In genomic region chr1:31767225-31767624, GRCh38 we compare ENCODE assay signal across 15 cellular contexts. TPM values are rescaled to one million over a fixed set of nuclear protein-coding genes. Genes with fewer than 3 reads are reported as not detected.
"Had no signal": no experiment of that assay in that cellular context is flagged by ENCODE, and none has a peak within 500 bp of the region (broad histone marks: within the 10 kb centered on the region; RNA-seq: fewer than 3 reads in every experiment).

No MANE protein-coding gene starts in this region.

- H3K27ac Mint-ChIP-seq: activated CD4-positive, alpha-beta memory T cell treated with anti-CD3 and anti-CD28 coated beads, Interleukin-2, amount 10 ng/mL, durations not matched to agents 7 days and 5 days; activated naive CD8-positive, alpha-beta T cell treated with anti-CD3 and anti-CD28 coated beads for 36 hours; activated T-cell treated with anti-CD3 and anti-CD28 coated beads, Interleukin-2, amount 50 U/mL, for 72 hours; dendritic cell treated with granulocyte-macrophage colony-stimulating factor and Interleukin-4, amounts not matched to agents 40 ng/mL and 50 ng/mL, for 4 days; endodermal cell; naive thymus-derived CD8-positive, alpha-beta T cell had no signal

- H3K36me3 Mint-ChIP-seq: activated naive CD8-positive, alpha-beta T cell treated with anti-CD3 and anti-CD28 coated beads for 36 hours; naive thymus-derived CD8-positive, alpha-beta T cell had no signal

- ATAC-seq: activated T-cell treated with anti-CD3 and anti-CD28 coated beads, Interleukin-2, amount 50 U/mL, for 72 hours; left colon; mucosa of descending colon; naive thymus-derived CD8-positive, alpha-beta T cell; psoas muscle; sciatic nerve; stimulated activated naive CD8-positive, alpha-beta T cell treated with anti-CD3 and anti-CD28 coated beads, Interleukin-15, Interleukin-2, amounts not matched to agents 100 U/mL and 50 U/mL, for 24 hours; upper lobe of right lung had no signal

- H3K9me3 Mint-ChIP-seq: activated CD4-positive, alpha-beta memory T cell treated with anti-CD3 and anti-CD28 coated beads, Interleukin-2, amount 10 ng/mL, durations not matched to agents 7 days and 5 days; activated naive CD8-positive, alpha-beta T cell treated with anti-CD3 and anti-CD28 coated beads for 36 hours; activated T-cell treated with anti-CD3 and anti-CD28 coated beads, Interleukin-2, amount 50 U/mL, for 72 hours; dendritic cell treated with granulocyte-macrophage colony-stimulating factor and Interleukin-4, amounts not matched to agents 40 ng/mL and 50 ng/mL, for 4 days; endodermal cell; naive thymus-derived CD8-positive, alpha-beta T cell had no signal

- H3K4me3 Mint-ChIP-seq: activated CD4-positive, alpha-beta memory T cell treated with anti-CD3 and anti-CD28 coated beads, Interleukin-2, amount 10 ng/mL, durations not matched to agents 7 days and 5 days; activated naive CD8-positive, alpha-beta T cell treated with anti-CD3 and anti-CD28 coated beads for 36 hours; activated T-cell treated with anti-CD3 and anti-CD28 coated beads, Interleukin-2, amount 50 U/mL, for 72 hours; dendritic cell treated with granulocyte-macrophage colony-stimulating factor and Interleukin-4, amounts not matched to agents 40 ng/mL and 50 ng/mL, for 4 days; endodermal cell had no signal

- DNase-seq: activated CD4-positive, alpha-beta memory T cell treated with anti-CD3 and anti-CD28 coated beads, Interleukin-2, amount 10 ng/mL, durations not matched to agents 7 days and 5 days; activated gamma-delta T cell treated with Interleukin-2 at 50 U/mL for 16 hours; activated naive CD8-positive, alpha-beta T cell treated with anti-CD3 and anti-CD28 coated beads for 36 hours; activated T-cell treated with anti-CD3 and anti-CD28 coated beads, Interleukin-2, amount 50 U/mL, for 72 hours; cerebellar nuclear complex; endodermal cell; left colon; mammary epithelial cell; mucosa of descending colon; naive thymus-derived CD8-positive, alpha-beta T cell; psoas muscle; stimulated activated naive CD8-positive, alpha-beta T cell treated with anti-CD3 and anti-CD28 coated beads, Interleukin-15, Interleukin-2, amounts not matched to agents 100 U/mL and 50 U/mL, for 24 hours; upper lobe of right lung had no signal

RNA-seq across cellular contexts. Expression of gene SPOCD1, which starts 48.6 kb away (rescaled TPM):
- total RNA-seq: activated naive CD8-positive, alpha-beta T cell treated with anti-CD3 and anti-CD28 coated beads for 36 hours had no signal
